1 cellular context compared by ENCODE assay signal in the genomic region with DNA sequence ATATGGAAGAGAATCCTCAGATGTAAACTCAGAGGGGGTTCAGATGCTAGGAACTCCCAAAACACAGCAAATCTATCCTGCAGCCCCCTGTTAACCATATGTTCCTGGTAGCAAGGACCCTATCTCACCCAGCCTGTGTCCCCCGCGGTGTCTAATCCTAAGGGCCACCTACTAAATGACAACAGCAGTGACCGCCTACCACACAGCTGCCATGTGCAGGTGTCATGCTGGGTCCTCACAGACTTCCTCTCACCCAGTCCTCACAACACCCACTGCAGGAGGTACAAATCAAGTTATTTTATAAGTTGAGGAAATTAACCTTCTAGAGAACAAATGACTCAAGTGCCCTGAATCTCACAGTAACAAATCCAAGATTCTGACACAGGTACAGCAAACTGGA.
TF ChIP-seq lines count a peak whose summit lies in the region.

No MANE protein-coding gene starts in this region.

TF ChIP-seq in H1, 55 proteins besides CTCF, POLR2A, EP300 and RAD21:
- TF ChIP-seq RXRA (IDR thresholded peaks at IDR 0.05; ENCODE audit: insufficient read depth, low read depth, low read length): no peak
